2 cellular contexts compared by ENCODE assay signal in the genomic region with DNA sequence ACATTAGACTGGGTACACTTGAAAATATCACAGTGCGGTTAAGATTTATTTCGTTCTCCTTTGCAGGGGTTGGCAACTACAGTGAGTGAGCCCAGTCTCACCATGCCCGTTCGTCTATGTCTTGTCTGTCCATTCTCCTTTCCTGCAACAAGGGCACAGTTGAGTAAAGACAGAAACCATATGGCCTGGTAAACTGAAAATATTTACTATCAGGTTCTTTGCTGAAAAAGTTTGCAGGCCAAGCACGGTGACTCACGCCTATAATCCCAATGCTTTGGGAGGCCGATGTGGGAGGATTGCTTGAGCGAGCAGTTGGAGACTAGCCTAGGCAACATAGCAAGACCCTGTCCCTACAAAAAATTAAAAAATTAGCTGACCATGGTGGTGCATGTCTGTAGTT.
TF ChIP-seq lines count a peak whose summit lies in the region.

No MANE protein-coding gene starts in this region.

TF ChIP-seq in IMR-90, 13 proteins besides CTCF, POLR2A, EP300 and RAD21:
- TF ChIP-seq, protein P1, sequence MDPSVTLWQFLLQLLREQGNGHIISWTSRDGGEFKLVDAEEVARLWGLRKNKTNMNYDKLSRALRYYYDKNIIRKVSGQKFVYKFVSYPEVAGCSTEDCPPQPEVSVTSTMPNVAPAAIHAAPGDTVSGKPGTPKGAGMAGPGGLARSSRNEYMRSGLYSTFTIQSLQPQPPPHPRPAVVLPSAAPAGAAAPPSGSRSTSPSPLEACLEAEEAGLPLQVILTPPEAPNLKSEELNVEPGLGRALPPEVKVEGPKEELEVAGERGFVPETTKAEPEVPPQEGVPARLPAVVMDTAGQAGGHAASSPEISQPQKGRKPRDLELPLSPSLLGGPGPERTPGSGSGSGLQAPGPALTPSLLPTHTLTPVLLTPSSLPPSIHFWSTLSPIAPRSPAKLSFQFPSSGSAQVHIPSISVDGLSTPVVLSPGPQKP (IDR thresholded peaks at IDR 0.05; ENCODE audit: borderline replicate concordance, low read depth, low read length): no peak
- TF ChIP-seq RCOR1 (IDR thresholded peaks at IDR 0.05; ENCODE audit: insufficient replicate concordance, low read length) (no peak), MXI1 (IDR thresholded peaks at IDR 0.05; ENCODE audit: borderline replicate concordance, low read depth, low read length) (no peak), CHD1 (IDR thresholded peaks at IDR 0.05; ENCODE audit: low read depth, low read length) (no peak)

TF ChIP-seq in H1, 55 proteins besides CTCF, POLR2A, EP300 and RAD21:
- no peak for TF ChIP-seq NRF1 (IDR thresholded peaks at IDR 0.05; ENCODE audit: low read depth, low read length)
- no peak for TF ChIP-seq KDM1A (IDR thresholded peaks at IDR 0.05; ENCODE audit: borderline replicate concordance, low read length)
- TF ChIP-seq, protein P2, sequence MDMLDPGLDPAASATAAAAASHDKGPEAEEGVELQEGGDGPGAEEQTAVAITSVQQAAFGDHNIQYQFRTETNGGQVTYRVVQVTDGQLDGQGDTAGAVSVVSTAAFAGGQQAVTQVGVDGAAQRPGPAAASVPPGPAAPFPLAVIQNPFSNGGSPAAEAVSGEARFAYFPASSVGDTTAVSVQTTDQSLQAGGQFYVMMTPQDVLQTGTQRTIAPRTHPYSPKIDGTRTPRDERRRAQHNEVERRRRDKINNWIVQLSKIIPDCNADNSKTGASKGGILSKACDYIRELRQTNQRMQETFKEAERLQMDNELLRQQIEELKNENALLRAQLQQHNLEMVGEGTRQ (IDR thresholded peaks at IDR 0.05; ENCODE audit: low read length): no peak
